20 cellular contexts compared by ENCODE assay signal in the genomic region with DNA sequence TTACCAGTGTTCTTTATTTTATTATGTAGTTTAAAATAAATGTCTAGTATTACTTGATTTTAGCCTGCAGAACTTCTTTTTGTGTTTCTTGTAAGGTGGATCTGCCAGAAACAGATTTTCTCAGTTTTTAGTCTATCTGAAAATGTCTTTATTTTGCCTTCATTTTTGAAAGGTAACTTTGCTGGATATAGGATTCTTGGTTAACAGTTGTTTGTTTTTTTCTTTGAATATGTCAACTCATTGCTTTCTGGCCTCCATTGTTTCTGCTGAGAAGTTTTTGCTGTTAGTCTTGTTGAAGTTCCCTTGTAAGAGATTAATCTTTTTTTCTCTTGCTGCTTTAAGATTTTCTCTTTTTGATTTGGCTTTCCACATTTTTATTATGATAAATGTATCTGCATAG.
DNase-seq lines count a peak whose midpoint lies in the region; ATAC-seq, FAIRE-seq and TF ChIP-seq lines count a peak whose summit lies in the region.
"Had no signal": no experiment of that assay in that cellular context is flagged by ENCODE, and none has a peak within 500 bp of the region (broad histone marks: within the 10 kb centered on the region; RNA-seq: fewer than 3 reads in every experiment).

No MANE protein-coding gene starts in this region.

- H3K4me3 ChIP-seq in kidney (ENCODE audit: low read length in 2 of 2) (no peak overlapping the region), right lobe of liver (no peak overlapping the region), endodermal cell (ENCODE audit: low read length) (no peak overlapping the region)
- H3K4me3 ChIP-seq: BLaER1 had no signal

- H3K4me1 ChIP-seq in kidney (ENCODE audit: control insufficient read depth in 1 of 2, insufficient read depth in 1 of 2, low read depth in 1 of 2, low read length in 2 of 2) (no peaks in the 10 kb centered on the region), right lobe of liver (peaks cover 0 to 10% (median 3%) of the 10 kb centered on the region in 4 donors), endodermal cell (ENCODE audit: control insufficient read depth, insufficient read depth, low read length) (peaks cover 3% of the 10 kb centered on the region)
- H3K4me1 ChIP-seq: BLaER1 had no signal

- intact Hi-C loops in kidney (cut with DNase I) (no loop called here), right lobe of liver (cut with DNase I) (no loop called here)

- H3K27ac Mint-ChIP-seq in activated CD4-positive, alpha-beta T cell treated with anti-CD3 and anti-CD28 coated beads, Interleukin-2, amount 10 ng/mL, durations not matched to agents 7 days and 5 days: peak overlapping the region; percentile 25
- no peak overlapping the region for H3K27ac Mint-ChIP-seq in endodermal cell
- H3K27ac Mint-ChIP-seq: B cell; CD8-positive, alpha-beta T cell had no signal

- H3K36me3 ChIP-seq in kidney (ENCODE audit: control insufficient read depth in 1 of 2, insufficient read depth in 2 of 2, low read length in 2 of 2) (peaks cover 2 to 9% of the 10 kb centered on the region in 2 donors), right lobe of liver (peaks cover 0 to 8% (median 2%) of the 10 kb centered on the region in 4 donors), endodermal cell (ENCODE audit: control insufficient read depth, insufficient read depth, low read length) (peaks cover 73% of the 10 kb centered on the region)

- no peak for ATAC-seq in right lobe of liver
- ATAC-seq in GM21360 (IDR thresholded peaks at IDR 0.05; ENCODE audit: unreplicated experiment): no peak
- ATAC-seq: CD8-positive, alpha-beta T cell had no signal

- no peak overlapping the region for H3K4me3 Mint-ChIP-seq in activated CD4-positive, alpha-beta T cell treated with anti-CD3 and anti-CD28 coated beads, Interleukin-2, amount 10 ng/mL, durations not matched to agents 7 days and 5 days
- no peak overlapping the region for H3K4me3 Mint-ChIP-seq in endodermal cell
- H3K4me3 Mint-ChIP-seq: B cell; CD8-positive, alpha-beta T cell had no signal

- TF ChIP-seq POLR2A in erythroblast (IDR thresholded peaks at IDR 0.05; ENCODE audit: low read length): no peak
- no peak for TF ChIP-seq POLR2A in right lobe of liver (IDR thresholded peaks at IDR 0.05)

- H3K9me3 ChIP-seq in kidney (ENCODE audit: control insufficient read depth in 1 of 2, low read length in 2 of 2): peaks cover 0 to 9% of the 10 kb centered on the region in 2 donors
- H3K9me3 ChIP-seq in right lobe of liver: no peaks in the 10 kb centered on the region
- H3K9me3 ChIP-seq in endodermal cell (ENCODE audit: control insufficient read depth, low read length): peaks cover 19% of the 10 kb centered on the region
- H3K9me3 ChIP-seq: Caco-2 had no signal

- peak; percentile 38 for FAIRE-seq in kidney (lab: Jason Lieb, UNC)
- FAIRE-seq: GM19239 had no signal

- H3K9me3 Mint-ChIP-seq in activated CD4-positive, alpha-beta T cell treated with anti-CD3 and anti-CD28 coated beads, Interleukin-2, amount 10 ng/mL, durations not matched to agents 7 days and 5 days: peaks cover 14% of the 10 kb centered on the region
- H3K9me3 Mint-ChIP-seq in endodermal cell: peaks cover 17% of the 10 kb centered on the region

- CTCF ChIA-PET in activated CD4-positive, alpha-beta T cell treated with anti-CD3 and anti-CD28 coated beads, Interleukin-2, amount 10 ng/mL, durations not matched to agents 7 days and 5 days (lab: Charles Lee): no interaction called here

- peaks cover 71% of the 10 kb centered on the region for H3K36me3 Mint-ChIP-seq in activated CD4-positive, alpha-beta T cell treated with anti-CD3 and anti-CD28 coated beads, Interleukin-2, amount 10 ng/mL, durations not matched to agents 7 days and 5 days (ENCODE audit: low read depth)
- H3K36me3 Mint-ChIP-seq in endodermal cell (ENCODE audit: low read depth): peaks cover 63% of the 10 kb centered on the region

- no peaks in the 10 kb centered on the region for H3K27me3 Mint-ChIP-seq in activated CD4-positive, alpha-beta T cell treated with anti-CD3 and anti-CD28 coated beads, Interleukin-2, amount 10 ng/mL, durations not matched to agents 7 days and 5 days
- H3K27me3 Mint-ChIP-seq in endodermal cell (ENCODE audit: insufficient read depth): no peaks in the 10 kb centered on the region
- H3K27me3 Mint-ChIP-seq: B cell; CD4-positive, CD25-positive, alpha-beta regulatory T cell had no signal

- H3K4me1 Mint-ChIP-seq in activated CD4-positive, alpha-beta T cell treated with anti-CD3 and anti-CD28 coated beads, Interleukin-2, amount 10 ng/mL, durations not matched to agents 7 days and 5 days: peaks cover 17% of the 10 kb centered on the region
- H3K4me1 Mint-ChIP-seq in endodermal cell: peaks cover 20% of the 10 kb centered on the region
- H3K4me1 Mint-ChIP-seq: B cell had no signal

- POLR2A ChIA-PET in activated CD4-positive, alpha-beta T cell treated with anti-CD3 and anti-CD28 coated beads, Interleukin-2, amount 10 ng/mL, durations not matched to agents 7 days and 5 days (lab: Charles Lee): no interaction called here

- TF ChIP-seq CTCF in kidney (IDR thresholded peaks at IDR 0.05; ENCODE audit: borderline replicate concordance, extremely low read depth, insufficient read depth) (no peak), right lobe of liver (IDR thresholded peaks at IDR 0.05) (no peak), endodermal cell (conservative IDR thresholded peaks at IDR 0.05) (no peak)

- DNase-seq in activated CD4-positive, alpha-beta T cell treated with anti-CD3 and anti-CD28 coated beads, Interleukin-2, amount 10 ng/mL, durations not matched to agents 7 days and 5 days: no peak
- DNase-seq in activated CD4-positive, alpha-beta T cell treated with anti-CD3 and anti-CD28 coated beads, Interleukin-2, amount 50 U/mL, for 48 hours: no peak
- DNase-seq in OCI-M1 (lab: John Stamatoyannopoulos, UW): peak; percentile 10
- DNase-seq in erythroblast (lab: John Stamatoyannopoulos, UW): peak; percentile 13 to 14
- DNase-seq in kidney: no peak
- no peak for DNase-seq in right lobe of liver
- DNase-seq in endodermal cell: no peak
- DNase-seq: Caco-2; CD4-positive, CD25-positive, alpha-beta regulatory T cell; CD8-positive, alpha-beta T cell; DMS153; DND-41; GOT3; H7; HCEC 1CT had no signal

- H3K27me3 ChIP-seq in right lobe of liver: no peaks in the 10 kb centered on the region
- no peaks in the 10 kb centered on the region for H3K27me3 ChIP-seq in endodermal cell (ENCODE audit: control insufficient read depth, insufficient read depth, low read length, poor library complexity, severe bottlenecking)
- H3K27me3 ChIP-seq: BLaER1 had no signal

- no peak overlapping the region for H3K9ac ChIP-seq in kidney (ENCODE audit: low read length in 2 of 2)
- no peak overlapping the region for H3K9ac ChIP-seq in endodermal cell (ENCODE audit: extremely low read depth, low read length, poor library complexity, severe bottlenecking)
- H3K9ac ChIP-seq: BLaER1 had no signal

- H3K27ac ChIP-seq in kidney (ENCODE audit: low read depth in 2 of 2, low read length in 2 of 2): no peak overlapping the region
- no peak overlapping the region for H3K27ac ChIP-seq in right lobe of liver
- no peak overlapping the region for H3K27ac ChIP-seq in endodermal cell (ENCODE audit: low read depth, low read length)
- H3K27ac ChIP-seq: 22Rv1, BLaER1 had no signal

Comparison
In these comparisons a context has a peak if more than half of its experiments do, and no peak if none do; other contexts are left out.
1. DNase-seq: peak in OCI-M1 (single experiment) and erythroblast (2 of 2); none in activated CD4-positive, alpha-beta T cell treated with anti-CD3 and anti-CD28 coated beads, Interleukin-2, amount 10 ng/mL, durations not matched to agents 7 days and 5 days (single experiment), activated CD4-positive, alpha-beta T cell treated with anti-CD3 and anti-CD28 coated beads, Interleukin-2, amount 50 U/mL, for 48 hours (0 of 2), kidney (single experiment), right lobe of liver (0 of 3) and endodermal cell (single experiment).